8 cellular contexts compared by ENCODE assay signal in genomic region chr11:66841861-66842260, GRCh38. TPM values are rescaled to one million over a fixed set of nuclear protein-coding genes. Genes with fewer than 3 reads are reported as not detected.
DNase-seq lines count a peak whose midpoint lies in the region; ATAC-seq and TF ChIP-seq lines count a peak whose summit lies in the region.

No MANE protein-coding gene starts in this region.

- H3F3A ChIP-seq in Loucy (ENCODE audit: low read depth) = 0 out of 2 replicates have a peak, but pooled peaks cover 3% of the 10 kb centered on the region

- H3K9me2 ChIP-seq in Loucy (replicated peaks; ENCODE audit: low read depth, low read length) = no peaks in the 10 kb centered on the region

- H3K4me3 ChIP-seq in BLaER1 (peak overlapping the region; percentile 89), Loucy (ENCODE audit: low read length, poor library complexity, severe bottlenecking) (peak overlapping the region; percentile 95)

- H3K4me3 Mint-ChIP-seq in dendritic cell treated with granulocyte-macrophage colony-stimulating factor and Interleukin-4, amounts not matched to agents 40 ng/mL and 50 ng/mL, for 4 days = peak overlapping the region; percentile 82
- peak overlapping the region; percentile 91 to 93 (median 92) for H3K4me3 Mint-ChIP-seq in nephron

- peaks cover 40% of the 10 kb centered on the region for H3K4me1 ChIP-seq in BLaER1
- peaks cover 35% of the 10 kb centered on the region for H3K4me1 ChIP-seq in Loucy (ENCODE audit: insufficient read depth, low read length, poor library complexity, severe bottlenecking)

- peaks cover 57% of the 10 kb centered on the region for H3K36me3 Mint-ChIP-seq in dendritic cell treated with granulocyte-macrophage colony-stimulating factor and Interleukin-4, amounts not matched to agents 40 ng/mL and 50 ng/mL, for 4 days (ENCODE audit: low read depth)
- peaks cover 17% of the 10 kb centered on the region for H3K36me3 Mint-ChIP-seq in nephron (ENCODE audit: low read depth)

- no peak overlapping the region for H2AFZ ChIP-seq in Loucy (ENCODE audit: low read length)

- intact Hi-C loops in dendritic cell treated with granulocyte-macrophage colony-stimulating factor and Interleukin-4, amounts not matched to agents 40 ng/mL and 50 ng/mL, for 4 days (cut with micrococcal nuclease) = no loop called here

- no peaks in the 10 kb centered on the region for H3K27me3 Mint-ChIP-seq in dendritic cell treated with granulocyte-macrophage colony-stimulating factor and Interleukin-4, amounts not matched to agents 40 ng/mL and 50 ng/mL, for 4 days
- no peaks in the 10 kb centered on the region for H3K27me3 Mint-ChIP-seq in nephron (ENCODE audit: low read depth)

- H3K9ac ChIP-seq in BLaER1 (peak overlapping the region; percentile 98), Loucy (ENCODE audit: low read depth, low read length, poor library complexity, severe bottlenecking) (peak overlapping the region; percentile 97)

- H3K4me1 Mint-ChIP-seq in dendritic cell treated with granulocyte-macrophage colony-stimulating factor and Interleukin-4, amounts not matched to agents 40 ng/mL and 50 ng/mL, for 4 days (ENCODE audit: low read depth) = peaks cover 60% of the 10 kb centered on the region
- H3K4me1 Mint-ChIP-seq in nephron = peaks cover 12% of the 10 kb centered on the region

- no peaks in the 10 kb centered on the region for H3K27me3 ChIP-seq in BLaER1
- no peaks in the 10 kb centered on the region for H3K27me3 ChIP-seq in Loucy (ENCODE audit: insufficient read depth, low read length, poor library complexity, severe bottlenecking)

- DNase-seq in HK-2 (ENCODE audit: unreplicated experiment) = no peak
- no peak for DNase-seq in HuH-7 (ENCODE audit: low spot score)
- no peak for DNase-seq in cerebellum (ENCODE audit: low spot score)

- peaks cover 55% of the 10 kb centered on the region for H3K36me3 ChIP-seq in BLaER1
- peaks cover 4% of the 10 kb centered on the region; the same call in 1 of the 2 replicates for H3K36me3 ChIP-seq in Loucy (ENCODE audit: insufficient read depth, low read length)

- H3K9me3 ChIP-seq in BLaER1 (no peaks in the 10 kb centered on the region), Loucy (ENCODE audit: insufficient read depth, low read depth, low read length) (no peaks in the 10 kb centered on the region)

- H3K4me2 ChIP-seq in BLaER1 = peak overlapping the region; percentile 92
- peak overlapping the region; percentile 97 for H3K4me2 ChIP-seq in Loucy (ENCODE audit: low read depth, low read length, poor library complexity, severe bottlenecking)

- no peaks in the 10 kb centered on the region for H3K9me3 Mint-ChIP-seq in dendritic cell treated with granulocyte-macrophage colony-stimulating factor and Interleukin-4, amounts not matched to agents 40 ng/mL and 50 ng/mL, for 4 days
- H3K9me3 Mint-ChIP-seq in nephron = no peaks in the 10 kb centered on the region

- no peak for TF ChIP-seq CTCF in Loucy (conservative IDR thresholded peaks at IDR 0.05; ENCODE audit: low read length)
- no peak for TF ChIP-seq CTCF in nephron (IDR thresholded peaks at IDR 0.05; ENCODE audit: unreplicated experiment in 3 of 3)

- ATAC-seq in HG03095 (IDR thresholded peaks at IDR 0.05; ENCODE audit: unreplicated experiment) = no peak

- H4K20me1 ChIP-seq in BLaER1 = peaks cover 57% of the 10 kb centered on the region
- peaks cover 26% of the 10 kb centered on the region for H4K20me1 ChIP-seq in Loucy (ENCODE audit: insufficient read depth, low read length, poor library complexity, severe bottlenecking)

- peaks cover 58% of the 10 kb centered on the region for H3K79me2 ChIP-seq in Loucy (ENCODE audit: insufficient read depth, low read length)

- H3K27ac ChIP-seq in BLaER1 = peak overlapping the region; percentile 98

- peak overlapping the region; percentile 94 for H3K27ac Mint-ChIP-seq in dendritic cell treated with granulocyte-macrophage colony-stimulating factor and Interleukin-4, amounts not matched to agents 40 ng/mL and 50 ng/mL, for 4 days
- H3K27ac Mint-ChIP-seq in nephron = peak overlapping the region; percentile 73 to 87 (median 79)

RNA-seq across cellular contexts. Expression of gene RCE1, which starts 1.4 kb away (rescaled TPM):
- 18.1 TPM for total RNA-seq in cerebellum

RNA-seq across cellular contexts. Expression of gene LRFN4, which starts 15.0 kb away (rescaled TPM):
- 21.3 TPM for total RNA-seq in cerebellum
